ENCODE assay signal across 20 cellular contexts in genomic region chr11:119249671-119250010, GRCh38. TPM values are rescaled to one million over a fixed set of nuclear protein-coding genes. Genes with fewer than 3 reads are reported as not detected.
DNase-seq lines count a peak whose midpoint lies in the region; ATAC-seq and TF ChIP-seq lines count a peak whose summit lies in the region.
"Had no signal": no experiment of that assay in that cellular context is flagged by ENCODE, and none has a peak within 500 bp of the region (broad histone marks: within the 10 kb centered on the region; RNA-seq: fewer than 3 reads in every experiment).

No MANE protein-coding gene starts in this region.

- dilution Hi-C loops in mammary epithelial cell (cut with HindIII; ENCODE audit: low sequenced_read_pairs) = loop anchor here (5.0 to 10.0 kb wide), 3 partner anchors 95 to 115 kb away; no protein-coding TSS in a partner anchor

- H3K4me1 Mint-ChIP-seq in Calu3 (ENCODE audit: low read depth, unreplicated experiment) (peaks cover 14% of the 10 kb centered on the region), T-cell (peaks cover 40 to 49% (median 41%) of the 10 kb centered on the region in 3 donors)

- no TSS peak for BruUV-seq in Calu3 (replicated peaks; lab: Mats Ljungman, UMichigan)
- BruUV-seq in mammary epithelial cell (replicated peaks; lab: Mats Ljungman, UMichigan) = no TSS peak

- H3K36me3 ChIP-seq in mammary epithelial cell (ENCODE audit: insufficient read depth, low read length) = no peaks in the 10 kb centered on the region
- H3K36me3 ChIP-seq: adrenal gland had no signal

- H2AFZ ChIP-seq in mammary epithelial cell (ENCODE audit: low read depth, low read length) = no peak overlapping the region

- peaks cover 51% of the 10 kb centered on the region for H3K79me2 ChIP-seq in mammary epithelial cell (ENCODE audit: insufficient read depth, low read length)

- H3K4me1 ChIP-seq in foreskin keratinocyte (no peaks in the 10 kb centered on the region), mammary epithelial cell (ENCODE audit: insufficient read depth, low read length) (no peaks in the 10 kb centered on the region)
- H3K4me1 ChIP-seq: adrenal gland had no signal

- H3K4me3 Mint-ChIP-seq in Calu3 (ENCODE audit: low read depth, unreplicated experiment) (no peak overlapping the region), T-cell (no peak overlapping the region)

- H3K27me3 ChIP-seq in foreskin keratinocyte = no peaks in the 10 kb centered on the region
- H3K27me3 ChIP-seq in mammary epithelial cell (ENCODE audit: insufficient read depth, low read length) = no peaks in the 10 kb centered on the region
- H3K27me3 ChIP-seq: adrenal gland had no signal

- H3K4me2 ChIP-seq in mammary epithelial cell (ENCODE audit: insufficient read depth, low read depth, low read length) = no peak overlapping the region

- in situ Hi-C loops in mammary epithelial cell (cut with MboI; ENCODE audit: low sequenced_read_pairs in 2 of 2) = no loop called here

- TF ChIP-seq POLR2A in GM18505 (IDR thresholded peaks at IDR 0.05; ENCODE audit: borderline replicate concordance, extremely low read depth, insufficient read depth, insufficient read length) = no peak

- H3K27me3 Mint-ChIP-seq in Calu3 (ENCODE audit: unreplicated experiment) (no peaks in the 10 kb centered on the region), T-cell (no peaks in the 10 kb centered on the region)
- H3K27me3 Mint-ChIP-seq: naive B cell had no signal

- no peak overlapping the region for H3K9ac ChIP-seq in mammary epithelial cell (ENCODE audit: insufficient read depth, low read length)

- POLR2A ChIA-PET in T-cell (lab: Charles Lee) = interaction anchor here (0.5 to 0.9 kb wide), 3 partner anchors 14 to 84 kb away, joined by 3 to 9 read pairs (median 3); no protein-coding TSS in a partner anchor

- peak; percentile 44 to 57 for ATAC-seq in activated CD4-positive, CD25-positive, alpha-beta regulatory T cell treated with anti-CD3 and anti-CD28 coated beads, Interleukin-2, amount 50 U/mL, for 24 hours
- ATAC-seq in T-cell (replicated peaks in 1 of 4) (no peak), foreskin keratinocyte (peak; percentile 12), GM18505 (IDR thresholded peaks at IDR 0.05; ENCODE audit: unreplicated experiment) (no peak), HG03354 (IDR thresholded peaks at IDR 0.05; ENCODE audit: poor library complexity, severe bottlenecking, unreplicated experiment) (no peak)
- ATAC-seq: HCT116 had no signal

- no peaks in the 10 kb centered on the region for H3K9me3 ChIP-seq in mammary epithelial cell (replicated peaks; ENCODE audit: insufficient read depth, low read length)
- H3K9me3 ChIP-seq: adrenal gland, Caco-2 had no signal

- no peak overlapping the region for H3K4me3 ChIP-seq in mammary epithelial cell (replicated peaks in 1 of 3; ENCODE audit: insufficient read depth in 1 of 3, low read depth in 2 of 3, low read length in 3 of 3)
- H3K4me3 ChIP-seq: adrenal gland had no signal

- DNase-seq in activated CD4-positive, CD25-positive, alpha-beta regulatory T cell treated with anti-CD3 and anti-CD28 coated beads, Interleukin-2, amount 50 U/mL, for 72 hours = no peak
- DNase-seq in Calu3 (peak; percentile 0), T-cell (no peak), foreskin keratinocyte (no peak), mammary epithelial cell (no peak)
- DNase-seq: 8988T; activated CD4-positive, alpha-beta T cell treated with anti-CD3 and anti-CD28 coated beads, Interleukin-2, amount 50 U/mL, for 48 hours; Caco-2; caudate nucleus; foreskin melanocyte; naive B cell; NCI-H1092 treated with DMSO at 0.1 percent for 48 hours; NCI-H2081 treated with DMSO at 0.1 percent for 48 hours; NCI-H524 had no signal

- TF ChIP-seq CTCF in Calu3 (IDR thresholded peaks at IDR 0.05; ENCODE audit: unreplicated experiment) (no peak), foreskin keratinocyte (conservative IDR thresholded peaks at IDR 0.05) (no peak), mammary epithelial cell (conservative IDR thresholded peaks at IDR 0.05 in 1 of 2, IDR thresholded peaks at IDR 0.05 in 1 of 2; ENCODE audit: extremely low read depth in 1 of 2, insufficient read depth in 1 of 2, low read depth in 1 of 2, low read length in 2 of 2) (no peak)

- no peaks in the 10 kb centered on the region for H3K9me3 Mint-ChIP-seq in Calu3 (ENCODE audit: low read depth, unreplicated experiment)
- no peaks in the 10 kb centered on the region for H3K9me3 Mint-ChIP-seq in T-cell
- H3K9me3 Mint-ChIP-seq: naive B cell had no signal

- 100% methylated on average over 1 of the region's 1 CpG for WGBS in mammary epithelial cell (ENCODE audit: low coverage, missing lambda C conversion rate)

- H4K20me1 ChIP-seq in mammary epithelial cell (ENCODE audit: insufficient read depth, low read length) = peaks cover 2% of the 10 kb centered on the region

- intact Hi-C loops in Calu3 (cut with micrococcal nuclease; ENCODE audit: unreplicated experiment) = no loop called here
- intact Hi-C loops in mammary epithelial cell (cut with micrococcal nuclease) = no loop called here

- H3K36me3 Mint-ChIP-seq in Calu3 (ENCODE audit: insufficient read depth, unreplicated experiment) (no peaks in the 10 kb centered on the region), T-cell (peaks cover 12% of the 10 kb centered on the region)

- CTCF ChIA-PET in Calu3 (lab: Charles Lee) = interaction anchor here (0.7 kb wide), 1 partner anchor 220 kb away, joined by 6 read pairs; no protein-coding TSS in a partner anchor
- CTCF ChIA-PET in T-cell (lab: Charles Lee) = interaction anchor here (0.7 to 0.9 kb wide), 2 partner anchors 73 to 74 kb away, joined by 3 to 4 read pairs; no protein-coding TSS in a partner anchor
- CTCF ChIA-PET in mammary epithelial cell (lab: Charles Lee; ENCODE audit: low non-redundant PET) = no interaction called here

- no peak overlapping the region for H3K27ac ChIP-seq in foreskin keratinocyte
- no peak overlapping the region for H3K27ac ChIP-seq in mammary epithelial cell (ENCODE audit: insufficient read depth, low read depth, low read length)
- H3K27ac ChIP-seq: adrenal gland, RWPE1 had no signal

- H3K27ac Mint-ChIP-seq in Calu3 (ENCODE audit: unreplicated experiment) = no peak overlapping the region
- peak overlapping the region; percentile 36 to 44 for H3K27ac Mint-ChIP-seq in T-cell

RNA-seq across cellular contexts. Expression of gene CBL, which starts 43.5 kb away (rescaled TPM):
- total RNA-seq in Calu3 (2022) (14.2 and 15.9 TPM in 2 replicates), T-cell (10 to 100 TPM; 40.9 to 42.2 (median 41.1) TPM), foreskin keratinocyte (22.8 and 26.1 TPM in 2 replicates), mammary epithelial cell (10 to 100 TPM; 19.5 to 33.7 TPM)
- polyA plus RNA-seq in foreskin keratinocyte (4.8 and 5.1 TPM in 2 replicates), mammary epithelial cell (12.3 TPM)
- polyA minus RNA-seq in mammary epithelial cell = 52.2 TPM

Comparison
In these comparisons a context has a peak if more than half of its experiments do, and no peak if none do; other contexts are left out.
1. ATAC-seq: peak in activated CD4-positive, CD25-positive, alpha-beta regulatory T cell treated with anti-CD3 and anti-CD28 coated beads, Interleukin-2, amount 50 U/mL, for 24 hours (2 of 2) and foreskin keratinocyte (single experiment); none in T-cell (0 of 4), GM18505 (single experiment) and HG03354 (single experiment).